ENCODE assay signal across 8 cellular contexts in genomic region chr7:4830176-4830575, GRCh38. TPM values are rescaled to one million over a fixed set of nuclear protein-coding genes. Genes with fewer than 3 reads are reported as not detected.
A peak's percentile ranks its signal among the peaks of the same experiment; 100 is the strongest.
DNase-seq lines count a peak whose midpoint lies in the region; FAIRE-seq and TF ChIP-seq lines count a peak whose summit lies in the region.

No MANE protein-coding gene starts in this region.

- peaks cover 3 to 11% of the 10 kb centered on the region in 2 donors for H3K36me3 ChIP-seq in neuronal stem cell (replicated peaks in 1 of 2; ENCODE audit: control insufficient read depth in 2 of 2, insufficient read depth in 2 of 2, low read length in 2 of 2)

- peak overlapping the region; percentile 52 for H3K18ac ChIP-seq in neuronal stem cell (ENCODE audit: low read length)

- no peak overlapping the region for H2BK15ac ChIP-seq in neuronal stem cell (ENCODE audit: low read length)

- H3K4me2 ChIP-seq in neuronal stem cell (ENCODE audit: insufficient read depth, low read length, poor library complexity, severe bottlenecking), result no peak overlapping the region

- peak overlapping the region; percentile 75 for H2AFZ ChIP-seq in neuronal stem cell (ENCODE audit: low read length)

- H3K4ac ChIP-seq in neuronal stem cell (ENCODE audit: low read length), result no peak overlapping the region

- H2AK5ac ChIP-seq in neuronal stem cell (ENCODE audit: low read depth, low read length), result peak overlapping the region; percentile 25

- DNase-seq in AG04450 (ENCODE audit: low read depth, low spot score) (peak; percentile 20), GM13977 (ENCODE audit: low spot score) (peak; percentile 75), NCI-H526 (lab: John Stamatoyannopoulos, UW) (peak; percentile 50 to 84), fibroblast of peridontal ligament (ENCODE audit: extremely low read depth) (peak; percentile 17), neuronal stem cell (ENCODE audit: low spot score) (peak; percentile 54), urothelium cell line (ENCODE audit: low spot score) (peak; percentile 85), amniotic stem cell (lab: John Stamatoyannopoulos, UW) (no peak)
- DNase-seq in activated CD8-positive, alpha-beta memory T cell treated with anti-CD3 and anti-CD28 coated beads, Interleukin-2, amount 50 U/mL, for 4 hours, result peak; percentile 57

- POLR2A ChIA-PET in AG04450 (lab: Yijun Ruan, JAX), result no interaction called here

- no peak overlapping the region for H3K14ac ChIP-seq in neuronal stem cell (ENCODE audit: low read length)

- peaks cover 0 to 1% of the 10 kb centered on the region in 2 donors for H3K4me1 ChIP-seq in neuronal stem cell (ENCODE audit: control insufficient read depth in 2 of 2, insufficient read depth in 1 of 2, low read depth in 1 of 2, low read length in 2 of 2)

- no peak overlapping the region for H2BK120ac ChIP-seq in neuronal stem cell (ENCODE audit: low read depth, low read length)

- no peak for FAIRE-seq in urothelium cell line (lab: Jason Lieb, UNC)

- in situ Hi-C loops in GM13977 (cut with MboI; ENCODE audit: low pct_unique_long_range_greater_than_20kb, low sequenced_read_pairs, unreplicated experiment), result loop anchor here (25.0 kb wide), 1 partner anchor 257 kb away; no protein-coding TSS in a partner anchor

- H3K27me3 ChIP-seq in AG04450 (ENCODE audit: control insufficient read depth, insufficient read depth, low read length) (peaks cover 2% of the 10 kb centered on the region), neuronal stem cell (ENCODE audit: control insufficient read depth in 3 of 3, insufficient read depth in 3 of 3, low read depth in 1 of 3, low read length in 3 of 3) (no peaks in the 10 kb centered on the region)

- H3K27ac ChIP-seq in AG04450 (ENCODE audit: low read depth, low read length), result no peak overlapping the region
- no peak overlapping the region for H3K27ac ChIP-seq in neuronal stem cell (replicated peaks; ENCODE audit: low read length)

- H4K8ac ChIP-seq in neuronal stem cell (ENCODE audit: low read depth, low read length), result no peak overlapping the region

- no peak overlapping the region for H3K9ac ChIP-seq in neuronal stem cell (ENCODE audit: low read depth, low read length, poor library complexity)

- H3K79me1 ChIP-seq in neuronal stem cell (ENCODE audit: low read depth, low read length), result peaks cover 2% of the 10 kb centered on the region

- CTCF ChIA-PET in AG04450 (lab: Charles Lee), result interaction anchor here (0.6 to 2.6 kb wide), 12 partner anchors 9 to 1700 kb away, joined by 3 to 16 read pairs (median 4); partner anchors contain the start of gene RADIL

- TF ChIP-seq CTCF in AG04450 (IDR thresholded peaks at IDR 0.05; ENCODE audit: low read depth, low read length), result peak; percentile 83
- TF ChIP-seq CTCF in GM13977 (IDR thresholded peaks at IDR 0.05; ENCODE audit: extremely low read depth, insufficient read depth, missing control alignments), result peak; percentile 89

- no peaks in the 10 kb centered on the region; the same call in 1 of the 2 replicates for H3K9me3 ChIP-seq in AG04450 (ENCODE audit: control insufficient read depth, insufficient read depth, low read length)
- H3K9me3 ChIP-seq in neuronal stem cell (replicated peaks in 1 of 2; ENCODE audit: control insufficient read depth in 2 of 2, insufficient read depth in 1 of 2, low read depth in 1 of 2, low read length in 2 of 2), result no peaks in the 10 kb centered on the region

- WGBS in neuronal stem cell (ENCODE audit: extremely low coverage in 2 of 2, insufficient read length in 2 of 2, insufficient replicate concordance in 1 of 2), 2 donors, result no CpG with 5 or more reads among the region's 14 CpGs

- H3K4me3 ChIP-seq in AG04450 (ENCODE audit: low read depth, low read length), result no peak overlapping the region
- H3K4me3 ChIP-seq in neuronal stem cell (ENCODE audit: low read length in 2 of 2), result no peak overlapping the region

- no peak overlapping the region for H2BK5ac ChIP-seq in neuronal stem cell (ENCODE audit: low read length)

- H3K23ac ChIP-seq in neuronal stem cell (ENCODE audit: low read depth, low read length, poor library complexity), result peak overlapping the region; percentile 52

- no peak overlapping the region for H4K91ac ChIP-seq in neuronal stem cell (ENCODE audit: low read depth, low read length, poor library complexity)

- no peak overlapping the region for H2BK12ac ChIP-seq in neuronal stem cell (ENCODE audit: low read length)

RNA-seq across cellular contexts. Expression of gene PAPOLB, which starts 31.7 kb away (rescaled TPM):
- polyA plus RNA-seq in AG04450 (2011; rRNA removed), result not detected in 2 replicates
- polyA minus RNA-seq in AG04450 (2011; rRNA and poly(A)+ RNA removed), result not detected in 2 replicates
- polyA plus RNA-seq in neuronal stem cell (2013, experiment 1 of 2), result not detected
- polyA plus RNA-seq in neuronal stem cell (2013, experiment 2 of 2), result 0.01 TPM

RNA-seq across cellular contexts. Expression of gene RADIL, which starts 53.3 kb away (rescaled TPM):
- polyA plus RNA-seq in AG04450 (2011; rRNA removed), result 0.07 and 0.31 TPM in 2 replicates
- 0.32 TPM in 1 of 2 replicates, not detected in the other for polyA minus RNA-seq in AG04450 (2011; rRNA and poly(A)+ RNA removed)
- 6.1 TPM for polyA plus RNA-seq in neuronal stem cell (2013, experiment 1 of 2)
- 6.0 TPM for polyA plus RNA-seq in neuronal stem cell (2013, experiment 2 of 2)

RNA-seq across cellular contexts. Expression of gene AP5Z1, which starts 54.8 kb away (rescaled TPM):
- 12.6 and 18.9 TPM in 2 replicates for polyA plus RNA-seq in AG04450 (2011; rRNA removed)
- polyA minus RNA-seq in AG04450 (2011; rRNA and poly(A)+ RNA removed), result 7.6 and 11.1 TPM in 2 replicates
- polyA plus RNA-seq in neuronal stem cell (2013, experiment 1 of 2), result 6.0 TPM
- polyA plus RNA-seq in neuronal stem cell (2013, experiment 2 of 2), result 6.1 TPM
